ENCODE assay signal across 10 cellular contexts in the genomic region with DNA sequence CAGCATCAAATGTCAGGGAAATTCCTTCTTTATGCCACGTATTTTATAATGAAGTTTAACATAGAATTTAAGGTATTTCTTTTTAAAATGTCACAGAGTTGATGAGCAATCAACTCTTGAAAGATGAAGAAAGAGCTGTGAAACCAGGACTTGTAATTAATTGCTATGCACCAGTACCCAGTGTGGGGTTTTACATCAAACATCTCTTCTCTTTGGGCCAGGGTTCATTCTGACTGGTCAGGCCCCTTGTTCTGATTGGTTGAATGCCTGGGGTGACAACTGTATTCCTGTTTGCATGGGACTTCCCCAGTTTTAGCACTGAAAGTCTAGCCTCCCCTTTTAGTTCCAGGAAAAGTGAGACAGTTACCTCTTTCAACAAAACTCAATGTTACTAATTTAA.
A peak's percentile ranks its signal among the peaks of the same experiment; 100 is the strongest.
DNase-seq lines count a peak whose midpoint lies in the region; ATAC-seq, FAIRE-seq and TF ChIP-seq lines count a peak whose summit lies in the region.
"Had no signal": no experiment of that assay in that cellular context is flagged by ENCODE, and none has a peak within 500 bp of the region (broad histone marks: within the 10 kb centered on the region; RNA-seq: fewer than 3 reads in every experiment).

No MANE protein-coding gene starts in this region.

- H3K4me3 ChIP-seq in GM12864 (ENCODE audit: low read depth, low read length) = no peak overlapping the region

- DNase-seq in GM12864 (ENCODE audit: low read depth) = peak; percentile 29
- peak; percentile 26 for DNase-seq in activated naive CD4-positive, alpha-beta T cell treated with anti-CD3 and anti-CD28 coated beads, Interleukin-2, amount 50 U/mL, for 16 hours
- DNase-seq in RCC 7860 (ENCODE audit: low spot score) = no peak
- no peak for DNase-seq in RPMI8226
- no peak for DNase-seq in D341Med (ENCODE audit: low spot score)
- DNase-seq in NCI-H2081 (lab: John Stamatoyannopoulos, UW) = no peak
- DNase-seq: activated CD4-positive, CD25-positive, alpha-beta regulatory T cell; MV-4-11 had no signal

- TF ChIP-seq CTCF in GM12864 (IDR thresholded peaks at IDR 0.05; ENCODE audit: low read depth, low read length, missing control alignments) = no peak

- ATAC-seq in GM19438 (IDR thresholded peaks at IDR 0.05; ENCODE audit: low read depth, unreplicated experiment) (peak; percentile 95), HG03060 (IDR thresholded peaks at IDR 0.05; ENCODE audit: low read depth, unreplicated experiment) (peak; percentile 94)

- no peak for FAIRE-seq in RCC 7860 (lab: Jason Lieb, UNC)

Comparison
In these comparisons a context has a peak if more than half of its experiments do, and no peak if none do; other contexts are left out.
1. DNase-seq: peak in GM12864 (single experiment) and activated naive CD4-positive, alpha-beta T cell treated with anti-CD3 and anti-CD28 coated beads, Interleukin-2, amount 50 U/mL, for 16 hours (single experiment); none in RCC 7860 (single experiment), RPMI8226 (single experiment), D341Med (single experiment) and NCI-H2081 (0 of 2).